ENCODE assay signal across 12 cellular contexts in the genomic region with DNA sequence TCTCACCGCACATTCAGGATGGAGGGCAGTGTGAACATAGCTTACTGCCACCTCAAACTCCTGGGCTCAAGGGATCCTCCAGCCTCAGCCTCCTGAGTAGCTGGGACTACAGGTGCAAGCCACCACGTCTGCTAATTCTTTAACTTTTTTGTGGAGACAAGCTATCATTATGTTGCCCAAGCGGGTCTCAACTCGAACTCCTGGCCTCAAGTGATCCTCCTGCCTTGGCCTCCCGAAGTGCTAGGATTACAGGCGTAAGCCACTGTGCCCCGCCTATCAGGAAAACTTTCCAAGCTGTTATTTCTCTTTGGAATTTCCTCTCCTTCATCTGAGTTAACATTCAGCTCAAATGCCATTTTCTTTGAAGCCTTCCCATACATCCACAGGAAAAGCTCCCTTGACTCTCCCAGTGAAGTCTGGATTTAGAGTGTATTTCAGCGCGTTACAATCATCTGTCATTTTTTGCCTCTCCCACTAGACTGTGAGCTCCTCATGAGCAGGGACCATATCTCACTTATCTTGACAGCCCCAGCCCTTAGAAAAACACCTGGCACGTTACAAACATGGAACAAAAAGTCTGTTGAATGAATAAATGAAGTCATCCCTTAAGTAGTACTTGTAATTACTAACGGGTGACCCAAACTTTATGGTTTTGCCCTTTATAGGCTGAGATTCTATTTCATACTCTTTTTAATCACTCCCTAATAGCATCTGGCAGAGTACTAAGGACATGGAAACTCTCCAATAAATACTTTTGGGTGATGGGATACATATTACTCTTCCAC. TPM values are rescaled to one million over a fixed set of nuclear protein-coding genes. Genes with fewer than 3 reads are reported as not detected.
A peak's percentile ranks its signal among the peaks of the same experiment; 100 is the strongest.
DNase-seq lines count a peak whose midpoint lies in the region; ATAC-seq and TF ChIP-seq lines count a peak whose summit lies in the region.
"Had no signal": no experiment of that assay in that cellular context is flagged by ENCODE, and none has a peak within 500 bp of the region (broad histone marks: within the 10 kb centered on the region; RNA-seq: fewer than 3 reads in every experiment).

No MANE protein-coding gene starts in this region.

- H3K9me3 ChIP-seq in CD4-positive, CD25-positive, alpha-beta regulatory T cell (ENCODE audit: control insufficient read depth in 2 of 2, low read length in 2 of 2), result no peaks in the 10 kb centered on the region
- H3K9me3 ChIP-seq in MG63 (no peaks in the 10 kb centered on the region), parathyroid adenoma (ENCODE audit: control insufficient read depth, low read length) (no peaks in the 10 kb centered on the region)

- H3K4me1 ChIP-seq in CD4-positive, CD25-positive, alpha-beta regulatory T cell (ENCODE audit: control insufficient read depth, insufficient read depth, low read length, poor library complexity, severe bottlenecking), result peaks cover 33% of the 10 kb centered on the region
- peaks cover 4% of the 10 kb centered on the region for H3K4me1 ChIP-seq in parathyroid adenoma

- H3K36me3 ChIP-seq in CD4-positive, CD25-positive, alpha-beta regulatory T cell (ENCODE audit: control insufficient read depth, insufficient read depth, low read length), result no peaks in the 10 kb centered on the region
- H3K36me3 ChIP-seq in MG63 (peaks cover 15% of the 10 kb centered on the region), parathyroid adenoma (ENCODE audit: control insufficient read depth, insufficient read depth, low read length) (no peaks in the 10 kb centered on the region)

- TF ChIP-seq CTCF in epithelial cell of esophagus (IDR thresholded peaks at IDR 0.05; ENCODE audit: insufficient read depth, low read depth, low read length, missing control alignments) (no peak), parathyroid adenoma (IDR thresholded peaks at IDR 0.05) (no peak)

- no peak overlapping the region for H2AFZ ChIP-seq in parathyroid adenoma

- H3K4me3 ChIP-seq in CD4-positive, CD25-positive, alpha-beta regulatory T cell (ENCODE audit: low read depth, low read length), result peak overlapping the region; percentile 67
- H3K4me3 ChIP-seq in MG63, result peak overlapping the region; percentile 85
- H3K4me3 ChIP-seq in epithelial cell of esophagus (ENCODE audit: low read length), result peak overlapping the region; percentile 88
- H3K4me3 ChIP-seq in parathyroid adenoma (ENCODE audit: low read depth, low read length), result peak overlapping the region; percentile 36

- no peak overlapping the region for H3K4me2 ChIP-seq in parathyroid adenoma (ENCODE audit: low read length)

- peaks cover 23 to 66% (median 42%) of the 10 kb centered on the region in 4 donors for H3K4me1 Mint-ChIP-seq in CD4-positive, CD25-positive, alpha-beta regulatory T cell

- H3K27ac Mint-ChIP-seq in CD4-positive, CD25-positive, alpha-beta regulatory T cell, result peak overlapping the region in 1 of 3 donors; percentile 52

- no peak for ATAC-seq in CD4-positive, CD25-positive, alpha-beta regulatory T cell (ENCODE audit: low read depth in 2 of 2)
- ATAC-seq in GM19328 (IDR thresholded peaks at IDR 0.05; ENCODE audit: unreplicated experiment) (no peak), GM19351 (IDR thresholded peaks at IDR 0.05; ENCODE audit: unreplicated experiment) (no peak)

- H3K36me3 Mint-ChIP-seq in CD4-positive, CD25-positive, alpha-beta regulatory T cell, result no peaks in the 10 kb centered on the region

- no peak overlapping the region for H3K9ac ChIP-seq in parathyroid adenoma

- no peaks in the 10 kb centered on the region for H3K27me3 ChIP-seq in CD4-positive, CD25-positive, alpha-beta regulatory T cell (ENCODE audit: control insufficient read depth, insufficient read depth, low read length)
- H3K27me3 ChIP-seq in MG63, result no peaks in the 10 kb centered on the region
- H3K27me3 ChIP-seq in parathyroid adenoma (ENCODE audit: control insufficient read depth, insufficient read depth, low read length), result no peaks in the 10 kb centered on the region

- peak overlapping the region; percentile 93 to 98 (median 94) for H3K4me3 Mint-ChIP-seq in CD4-positive, CD25-positive, alpha-beta regulatory T cell

- no peak for DNase-seq in CD4-positive, CD25-positive, alpha-beta regulatory T cell
- DNase-seq in MG63 (no peak), epithelial cell of esophagus (ENCODE audit: low read depth) (no peak), NCI-H345 (lab: John Stamatoyannopoulos, UW) (no peak), dedifferentiated amniotic fluid mesenchymal stem cell (ENCODE audit: extremely low spot score) (no peak)
- DNase-seq: activated CD4-positive, alpha-beta T cell treated with anti-CD3 and anti-CD28 coated beads, Interleukin-2, amount 50 U/mL, for 4 hours; GDM1 had no signal

- H3K27ac ChIP-seq in CD4-positive, CD25-positive, alpha-beta regulatory T cell (ENCODE audit: insufficient read depth, low read length, poor library complexity, severe bottlenecking), result no peak overlapping the region
- H3K27ac ChIP-seq in parathyroid adenoma, result no peak overlapping the region

- no peaks in the 10 kb centered on the region for H3K9me3 Mint-ChIP-seq in CD4-positive, CD25-positive, alpha-beta regulatory T cell

- peaks cover 21% of the 10 kb centered on the region for H3K79me2 ChIP-seq in parathyroid adenoma

- H3K27me3 Mint-ChIP-seq in CD4-positive, CD25-positive, alpha-beta regulatory T cell, result peaks cover 6% of the 10 kb centered on the region

RNA-seq across cellular contexts. Expression of a gene that starts 2.2 kb away (rescaled TPM):
- 94.5 TPM for total RNA-seq in CD4-positive, CD25-positive, alpha-beta regulatory T cell
- 10 to 100 TPM; 11.3 to 17.4 (median 14.9) TPM for polyA plus RNA-seq in CD4-positive, CD25-positive, alpha-beta regulatory T cell
- 30.7 and 52.0 TPM in 2 replicates for total RNA-seq in MG63 (2014; rRNA removed; shearing (Covaris generic); ENCODE audit: low replicate concordance)

RNA-seq across cellular contexts. Expression of a gene that starts 45.0 kb away (rescaled TPM):
- total RNA-seq in CD4-positive, CD25-positive, alpha-beta regulatory T cell, result not detected
- polyA plus RNA-seq in CD4-positive, CD25-positive, alpha-beta regulatory T cell, result not detected
- total RNA-seq in MG63 (2014; rRNA removed; shearing (Covaris generic); ENCODE audit: low replicate concordance), result not detected in 2 replicates
- total RNA-seq: bronchial epithelial cell, pulmonary artery endothelial cell had no signal

Comparison
In these comparisons a context has a peak if more than half of its experiments do, and no peak if none do; other contexts are left out.
1. H3K4me3 ChIP-seq: peak in every context shown above with its lines; median percentile 88 in epithelial cell of esophagus; 85 in MG63; 67 in CD4-positive, CD25-positive, alpha-beta regulatory T cell; 36 in parathyroid adenoma.